In genomic region chr20:61693055-61693600, GRCh38 we compare ENCODE assay signal across 32 cellular contexts.
"Had no signal": no experiment of that assay in that cellular context is flagged by ENCODE, and none has a peak within 500 bp of the region (broad histone marks: within the 10 kb centered on the region; RNA-seq: fewer than 3 reads in every experiment).

No MANE protein-coding gene starts in this region.

- DNase-seq: activated CD4-positive, alpha-beta memory T cell treated with anti-CD3 and anti-CD28 coated beads, Interleukin-2, amount 10 ng/mL, durations not matched to agents 7 days and 5 days; activated CD4-positive, alpha-beta T cell treated with anti-CD3 and anti-CD28 coated beads for 1 hour; activated CD4-positive, alpha-beta T cell treated with anti-CD3 and anti-CD28 coated beads for 48 hours; activated CD4-positive, CD25-positive, alpha-beta regulatory T cell; activated CD8-positive, alpha-beta memory T cell treated with anti-CD3 and anti-CD28 coated beads for 24 hours; activated CD8-positive, alpha-beta memory T cell treated with anti-CD3 and anti-CD28 coated beads, Interleukin-2, amount 10 ng/mL, durations not matched to agents 7 days and 5 days; activated CD8-positive, alpha-beta memory T cell treated with anti-CD3 and anti-CD28 coated beads, Interleukin-2, amount 50 U/mL, for 48 hours; activated effector memory CD4-positive, alpha-beta T cell treated with Interleukin-2 at 50 U/mL for 16 hours; activated naive CD4-positive, alpha-beta T cell treated with anti-CD3 and anti-CD28 coated beads, Interleukin-2, amount 10 ng/mL, durations not matched to agents 7 days and 5 days; activated naive CD8-positive, alpha-beta T cell treated with anti-CD3 and anti-CD28 coated beads, Interleukin-2, amount 50 U/mL, for 24 hours; activated T-cell treated with anti-CD3 and anti-CD28 coated beads, Interleukin-2, amount 50 U/mL, for 48 hours; anterior cingulate cortex; Kasumi-1; KG1; MG63; MV-4-11; NCI-H1092; NCI-H1436 treated with DMSO at 0.1 percent for 48 hours; NCI-H1694 treated with DMSO at 0.1 percent for 48 hours; NCI-H2029; NCI-H2171; NCI-H510A; NCI-H526; NCI-H748 treated with DMSO at 0.1 percent for 48 hours; NK-92 treated with Interleukin-12 subunit alpha and Interleukin-12 subunit beta, amount 100 ng/mL, for 24 hours; PC-3; Peyer's patch; RPMI8226; SIG-M5; T1000; WERI-Rb-1 had no signal

- H3K27ac Mint-ChIP-seq: activated CD4-positive, alpha-beta memory T cell treated with anti-CD3 and anti-CD28 coated beads, Interleukin-2, amount 10 ng/mL, durations not matched to agents 7 days and 5 days; activated CD8-positive, alpha-beta memory T cell treated with anti-CD3 and anti-CD28 coated beads, Interleukin-2, amount 10 ng/mL, durations not matched to agents 7 days and 5 days; activated naive CD4-positive, alpha-beta T cell treated with anti-CD3 and anti-CD28 coated beads, Interleukin-2, amount 10 ng/mL, durations not matched to agents 7 days and 5 days; activated naive CD8-positive, alpha-beta T cell; activated naive CD8-positive, alpha-beta T cell treated with anti-CD3 and anti-CD28 coated beads, Interleukin-2, amount 50 U/mL, for 24 hours had no signal

- H3K4me1 Mint-ChIP-seq: activated CD4-positive, alpha-beta memory T cell treated with anti-CD3 and anti-CD28 coated beads, Interleukin-2, amount 10 ng/mL, durations not matched to agents 7 days and 5 days; activated CD8-positive, alpha-beta memory T cell treated with anti-CD3 and anti-CD28 coated beads, Interleukin-2, amount 10 ng/mL, durations not matched to agents 7 days and 5 days; activated naive CD4-positive, alpha-beta T cell treated with anti-CD3 and anti-CD28 coated beads, Interleukin-2, amount 10 ng/mL, durations not matched to agents 7 days and 5 days; activated naive CD8-positive, alpha-beta T cell treated with anti-CD3 and anti-CD28 coated beads, Interleukin-2, amount 50 U/mL, for 24 hours had no signal

- H3K27ac ChIP-seq: Peyer's patch, WERI-Rb-1 had no signal

- H3K4me3 Mint-ChIP-seq: activated CD4-positive, alpha-beta memory T cell treated with anti-CD3 and anti-CD28 coated beads, Interleukin-2, amount 10 ng/mL, durations not matched to agents 7 days and 5 days; activated CD8-positive, alpha-beta memory T cell treated with anti-CD3 and anti-CD28 coated beads, Interleukin-2, amount 10 ng/mL, durations not matched to agents 7 days and 5 days; activated naive CD4-positive, alpha-beta T cell treated with anti-CD3 and anti-CD28 coated beads, Interleukin-2, amount 10 ng/mL, durations not matched to agents 7 days and 5 days; activated naive CD8-positive, alpha-beta T cell; activated naive CD8-positive, alpha-beta T cell treated with anti-CD3 and anti-CD28 coated beads, Interleukin-2, amount 50 U/mL, for 24 hours had no signal

- H3K27me3 ChIP-seq: Peyer's patch had no signal

- H3K4me1 ChIP-seq: Peyer's patch had no signal

- H3K9me3 Mint-ChIP-seq: activated CD4-positive, alpha-beta memory T cell treated with anti-CD3 and anti-CD28 coated beads, Interleukin-2, amount 10 ng/mL, durations not matched to agents 7 days and 5 days; activated naive CD4-positive, alpha-beta T cell treated with anti-CD3 and anti-CD28 coated beads, Interleukin-2, amount 10 ng/mL, durations not matched to agents 7 days and 5 days; activated naive CD8-positive, alpha-beta T cell treated with anti-CD3 and anti-CD28 coated beads, Interleukin-2, amount 50 U/mL, for 24 hours had no signal

- H3K36me3 ChIP-seq: MG63, Peyer's patch, WERI-Rb-1 had no signal

- H3K36me3 Mint-ChIP-seq: activated CD8-positive, alpha-beta memory T cell treated with anti-CD3 and anti-CD28 coated beads, Interleukin-2, amount 10 ng/mL, durations not matched to agents 7 days and 5 days; activated naive CD4-positive, alpha-beta T cell treated with anti-CD3 and anti-CD28 coated beads, Interleukin-2, amount 10 ng/mL, durations not matched to agents 7 days and 5 days; activated naive CD8-positive, alpha-beta T cell had no signal

- ATAC-seq: activated CD8-positive, alpha-beta memory T cell treated with anti-CD3 and anti-CD28 coated beads, Interleukin-2, amount 10 ng/mL, durations not matched to agents 7 days and 5 days; activated naive CD8-positive, alpha-beta T cell treated with anti-CD3 and anti-CD28 coated beads, Interleukin-2, amount 50 U/mL, for 24 hours; PC-3 had no signal

- H3K9me3 ChIP-seq: MG63, Peyer's patch had no signal

- H3K4me3 ChIP-seq: MG63, Peyer's patch had no signal

- H3K27me3 Mint-ChIP-seq: activated CD4-positive, alpha-beta memory T cell treated with anti-CD3 and anti-CD28 coated beads, Interleukin-2, amount 10 ng/mL, durations not matched to agents 7 days and 5 days; activated CD8-positive, alpha-beta memory T cell treated with anti-CD3 and anti-CD28 coated beads, Interleukin-2, amount 10 ng/mL, durations not matched to agents 7 days and 5 days; activated naive CD4-positive, alpha-beta T cell treated with anti-CD3 and anti-CD28 coated beads, Interleukin-2, amount 10 ng/mL, durations not matched to agents 7 days and 5 days; activated naive CD8-positive, alpha-beta T cell; activated naive CD8-positive, alpha-beta T cell treated with anti-CD3 and anti-CD28 coated beads, Interleukin-2, amount 50 U/mL, for 24 hours had no signal
